Comparison of ENCODE assay signal across 8 cellular contexts in genomic region chr2:237662671-237663093, GRCh38. TPM values are rescaled to one million over a fixed set of nuclear protein-coding genes. Genes with fewer than 3 reads are reported as not detected.
DNase-seq lines count a peak whose midpoint lies in the region; ATAC-seq and TF ChIP-seq lines count a peak whose summit lies in the region.

No MANE protein-coding gene starts in this region.

- peak overlapping the region; percentile 4; the same call in 1 of the 2 replicates for H3K4me3 ChIP-seq in BE2C (ENCODE audit: low read depth, low read length)
- H3K4me3 ChIP-seq in gastroesophageal sphincter = peak overlapping the region in 1 of 2 donors; percentile 10
- H3K4me3 ChIP-seq in osteoblast (ENCODE audit: insufficient read depth, low read length) = peak overlapping the region; percentile 35
- no peak overlapping the region for H3K4me3 ChIP-seq in vagina

- peak; percentile 78 to 80 for ATAC-seq in activated T-cell treated with anti-CD3 and anti-CD28 coated beads, Interleukin-2, amount 50 U/mL, for 4 hours
- ATAC-seq in gastroesophageal sphincter (peak; percentile 95), GM18502 (IDR thresholded peaks at IDR 0.05; ENCODE audit: poor library complexity, unreplicated experiment) (no peak)

- TF ChIP-seq POLR2A in gastroesophageal sphincter (IDR thresholded peaks at IDR 0.05) (no peak), vagina (IDR thresholded peaks at IDR 0.05) (no peak)

- H3K4me1 Mint-ChIP-seq in activated T-cell treated with anti-CD3 and anti-CD28 coated beads, Interleukin-2, amount 50 U/mL, for 4 hours (ENCODE audit: low read depth) = peaks cover 6% of the 10 kb centered on the region

- TF ChIP-seq EP300 in gastroesophageal sphincter (IDR thresholded peaks at IDR 0.05) = no peak

- H3K79me2 ChIP-seq in osteoblast (ENCODE audit: insufficient read depth, low read length) = no peaks in the 10 kb centered on the region

- intact Hi-C loops in vagina (cut with DNase I) = loop anchor here (5.0 kb wide), 1 partner anchor 35 kb away; the partner anchor contains the start of gene LRRFIP1

- H3K9me3 ChIP-seq in BE2C (no peaks in the 10 kb centered on the region), gastroesophageal sphincter (no peaks in the 10 kb centered on the region), osteoblast (ENCODE audit: low read depth, low read length) (no peaks in the 10 kb centered on the region), vagina (no peaks in the 10 kb centered on the region)

- DNase-seq in BE2C (peak; percentile 91), HPDE6-E6E7 (ENCODE audit: extremely low spot score) (peak; percentile 69), NOMO-1 (lab: John Stamatoyannopoulos, UW; ENCODE audit: unreplicated experiment in 2 of 2) (peak; percentile 97 to 98), osteoblast (ENCODE audit: insufficient read length, low spot score, missing footprints) (peak; percentile 89), vagina (ENCODE audit: extremely low spot score in 2 of 2) (peak in 1 of 2 donors; percentile 98)
- DNase-seq in activated T-cell treated with anti-CD3 and anti-CD28 coated beads, Interleukin-2, amount 50 U/mL, for 4 hours = peak; percentile 39

- H3K4me3 Mint-ChIP-seq in activated T-cell treated with anti-CD3 and anti-CD28 coated beads, Interleukin-2, amount 50 U/mL, for 4 hours = no peak overlapping the region

- no peak for TF ChIP-seq CTCF in BE2C (IDR thresholded peaks at IDR 0.05; ENCODE audit: low read depth, low read length)
- TF ChIP-seq CTCF in gastroesophageal sphincter (IDR thresholded peaks at IDR 0.05) = peak in 1 of 4 experiments; percentile 38
- no peak for TF ChIP-seq CTCF in osteoblast (IDR thresholded peaks at IDR 0.05; ENCODE audit: extremely low read depth, low read depth, low read length)
- no peak for TF ChIP-seq CTCF in vagina (IDR thresholded peaks at IDR 0.05)

- peak overlapping the region; percentile 69 for H3K4me2 ChIP-seq in osteoblast (ENCODE audit: insufficient read depth, low read length)

- no peak overlapping the region for H2AFZ ChIP-seq in osteoblast (ENCODE audit: low read length)

- no peaks in the 10 kb centered on the region for H3K36me3 ChIP-seq in BE2C
- no peaks in the 10 kb centered on the region for H3K36me3 ChIP-seq in gastroesophageal sphincter
- no peaks in the 10 kb centered on the region for H3K36me3 ChIP-seq in osteoblast (ENCODE audit: insufficient read depth, low read length)
- H3K36me3 ChIP-seq in vagina = no peaks in the 10 kb centered on the region

- H3K27ac ChIP-seq in gastroesophageal sphincter = peak overlapping the region; percentile 77 to 86 (median 84)
- H3K27ac ChIP-seq in osteoblast (ENCODE audit: low read depth, low read length) = peak overlapping the region; percentile 45
- peak overlapping the region; percentile 54 for H3K27ac ChIP-seq in vagina

- no peaks in the 10 kb centered on the region for H3K27me3 ChIP-seq in BE2C
- no peaks in the 10 kb centered on the region for H3K27me3 ChIP-seq in gastroesophageal sphincter
- H3K27me3 ChIP-seq in osteoblast (ENCODE audit: insufficient read depth, low read length) = no peaks in the 10 kb centered on the region
- no peaks in the 10 kb centered on the region for H3K27me3 ChIP-seq in vagina

- 0 to 25% methylated on average over 3 to 9 of the region's 13 CpGs for WGBS in gastroesophageal sphincter (ENCODE audit: low coverage in 1 of 2), 2 donors

- H3K4me1 ChIP-seq in BE2C (peaks cover 23% of the 10 kb centered on the region), gastroesophageal sphincter (peaks cover 7 to 54% (median 20%) of the 10 kb centered on the region in 3 donors), osteoblast (ENCODE audit: insufficient read depth, low read length) (peaks cover 14% of the 10 kb centered on the region), vagina (peaks cover 17% of the 10 kb centered on the region)

- H4K20me1 ChIP-seq in osteoblast (ENCODE audit: insufficient read depth, low read length) = no peaks in the 10 kb centered on the region

- H3K27me3 Mint-ChIP-seq in activated T-cell treated with anti-CD3 and anti-CD28 coated beads, Interleukin-2, amount 50 U/mL, for 4 hours (ENCODE audit: low read depth) = peaks cover 5% of the 10 kb centered on the region

- H3K36me3 Mint-ChIP-seq in activated T-cell treated with anti-CD3 and anti-CD28 coated beads, Interleukin-2, amount 50 U/mL, for 4 hours (ENCODE audit: insufficient read depth) = no peaks in the 10 kb centered on the region

- H3K9me3 Mint-ChIP-seq in activated T-cell treated with anti-CD3 and anti-CD28 coated beads, Interleukin-2, amount 50 U/mL, for 4 hours = no peaks in the 10 kb centered on the region

RNA-seq across cellular contexts. Expression of gene LRRFIP1, which starts 35.3 kb away (rescaled TPM):
- 45.2 TPM for polyA plus RNA-seq in BE2C (2012; ENCODE audit: insufficient read depth, insufficient read length, low read depth)
- 100 to 1,000 TPM; 160 to 203 (median 169) TPM for total RNA-seq in activated T-cell treated with anti-CD3 and anti-CD28 coated beads, Interleukin-2, amount 50 U/mL, for 4 hours
- total RNA-seq in gastroesophageal sphincter = 100 to 1,000 TPM; 164 to 225 (median 179) TPM
- 48.3 and 51.8 TPM in 2 replicates for total RNA-seq in osteoblast
- 132 TPM for total RNA-seq in vagina

Comparison
In these comparisons a context has a peak if more than half of its experiments do, and no peak if none do; other contexts are left out.
1. H3K4me3 ChIP-seq: peak in BE2C (single experiment) and osteoblast (single experiment); none in vagina (0 of 2).
2. Peak in every context shown above with its lines, with median percentiles within 50 percentile points of each other: H3K27ac ChIP-seq.